Comparison of ENCODE assay signal across 9 cellular contexts in genomic region chr2:238573065-238573778, GRCh38.
DNase-seq lines count a peak whose midpoint lies in the region; ATAC-seq, FAIRE-seq and TF ChIP-seq lines count a peak whose summit lies in the region.
"Had no signal": no experiment of that assay in that cellular context is flagged by ENCODE, and none has a peak within 500 bp of the region (broad histone marks: within the 10 kb centered on the region; RNA-seq: fewer than 3 reads in every experiment).

No MANE protein-coding gene starts in this region.

- no peak for FAIRE-seq in endothelial cell of umbilical vein (lab: Jason Lieb, UNC)

- no peak overlapping the region for H3K9ac ChIP-seq in MM.1S (ENCODE audit: low read length)
- no peak overlapping the region for H3K9ac ChIP-seq in endothelial cell of umbilical vein (replicated peaks; ENCODE audit: extremely low read depth, insufficient read depth, low read length)

- H2AFZ ChIP-seq in MM.1S (ENCODE audit: low read length) = no peak overlapping the region
- H2AFZ ChIP-seq in endothelial cell of umbilical vein (ENCODE audit: low read depth, low read length) = no peak overlapping the region

- dilution Hi-C loops in endothelial cell of umbilical vein (cut with MboI; ENCODE audit: extremely low pct_ligation_motif_present, low sequenced_read_pairs) = no loop called here

- H3F3A ChIP-seq in MM.1S (ENCODE audit: insufficient read depth, low read length) = no peaks in the 10 kb centered on the region

- H3K79me2 ChIP-seq in MM.1S (ENCODE audit: low read length) (no peaks in the 10 kb centered on the region), endothelial cell of umbilical vein (ENCODE audit: control insufficient read depth, insufficient read depth, low read length) (no peaks in the 10 kb centered on the region)

- POLR2A ChIA-PET in endothelial cell of umbilical vein (lab: Charles Lee) = no interaction called here

- no TSS peak for BruUV-seq in endothelial cell of umbilical vein (replicated peaks; lab: Mats Ljungman, UMichigan)

- H3K9me2 ChIP-seq in MM.1S (replicated peaks; ENCODE audit: insufficient read depth, low read length) = no peaks in the 10 kb centered on the region

- CTCF ChIA-PET in endothelial cell of umbilical vein (lab: Charles Lee) = interaction anchor here (1.0 to 3.8 kb wide), 8 partner anchors 24 to 373 kb away, joined by 3 to 21 read pairs (median 5); no protein-coding TSS in a partner anchor

- H3K27me3 ChIP-seq in MM.1S (replicated peaks; ENCODE audit: insufficient read depth, low read length) (peaks cover 51% of the 10 kb centered on the region), endothelial cell of umbilical vein (ENCODE audit: control insufficient read depth in 2 of 2, insufficient read depth in 2 of 2, low read length in 2 of 2) (no peaks in the 10 kb centered on the region), spleen (replicated peaks in 1 of 7) (peaks cover 0 to 29% (median 0%) of the 10 kb centered on the region in 7 donors)

- 57 to 71% (median 67%) methylated on average over 6 to 9 of the region's 9 CpGs for WGBS in spleen, 5 donors

- H4K20me1 ChIP-seq in MM.1S (ENCODE audit: insufficient read depth, low read length) = no peaks in the 10 kb centered on the region
- no peaks in the 10 kb centered on the region for H4K20me1 ChIP-seq in endothelial cell of umbilical vein (replicated peaks; ENCODE audit: control insufficient read depth, extremely low read depth, insufficient read depth, low read length)

- intact Hi-C loops in endothelial cell of umbilical vein (cut with micrococcal nuclease) (loop anchor here (1.0 kb wide), 1 partner anchor 212 kb away; no protein-coding TSS in a partner anchor), spleen (cut with DNase I; ENCODE audit: low total_unique reads) (no loop called here)

- H3K4me1 ChIP-seq in MM.1S (ENCODE audit: low read length) (no peaks in the 10 kb centered on the region), endothelial cell of umbilical vein (ENCODE audit: control insufficient read depth, extremely low read depth, insufficient read depth, low read length) (no peaks in the 10 kb centered on the region), spleen (no peaks in the 10 kb centered on the region)

- no peak overlapping the region for H3K4me2 ChIP-seq in MM.1S (ENCODE audit: low read depth, low read length)
- H3K4me2 ChIP-seq in endothelial cell of umbilical vein (ENCODE audit: insufficient read depth, low read length) = no peak overlapping the region

- H3K9me3 ChIP-seq in MM.1S (replicated peaks; ENCODE audit: insufficient read depth, low read length) = no peaks in the 10 kb centered on the region
- H3K9me3 ChIP-seq in endothelial cell of umbilical vein (replicated peaks; ENCODE audit: control insufficient read depth, insufficient read depth, low read length) = no peaks in the 10 kb centered on the region
- peaks cover 0 to 6% (median 0%) of the 10 kb centered on the region in 8 donors for H3K9me3 ChIP-seq in spleen

- H3K36me3 ChIP-seq in MM.1S (replicated peaks; ENCODE audit: insufficient read depth, low read length) = no peaks in the 10 kb centered on the region
- H3K36me3 ChIP-seq in endothelial cell of umbilical vein (ENCODE audit: control insufficient read depth in 2 of 2, extremely low read depth in 1 of 2, insufficient read depth in 2 of 2, low read length in 2 of 2) = no peaks in the 10 kb centered on the region
- no peaks in the 10 kb centered on the region for H3K36me3 ChIP-seq in spleen

- H3K27ac ChIP-seq in MM.1S (ENCODE audit: low read length) = no peak overlapping the region
- no peak overlapping the region for H3K27ac ChIP-seq in endothelial cell of umbilical vein (ENCODE audit: insufficient read depth, low read depth, low read length)
- no peak overlapping the region for H3K27ac ChIP-seq in spleen
- H3K27ac ChIP-seq: epithelial cell of prostate had no signal

- no peak overlapping the region for H3K4me3 ChIP-seq in MM.1S (ENCODE audit: low read length)
- H3K4me3 ChIP-seq in endothelial cell of umbilical vein (replicated peaks in 1 of 3; ENCODE audit: insufficient read depth in 1 of 3, low read depth in 1 of 3, low read length in 3 of 3) = no peak overlapping the region
- H3K4me3 ChIP-seq in spleen = no peak overlapping the region

- DNase-seq in DMS53 (lab: John Stamatoyannopoulos, UW) = peak; percentile 68
- no peak for DNase-seq in DMS53 treated with DMSO at 0.1 percent for 48 hours (lab: John Stamatoyannopoulos, UW; ENCODE audit: unreplicated experiment)
- DNase-seq in MM.1S = peak; percentile 25
- DNase-seq in endothelial cell of umbilical vein (ENCODE audit: low read depth, low spot score) = no peak
- no peak for DNase-seq in spleen
- DNase-seq in DMS153 treated with DMSO at 0.1 percent for 48 hours (lab: John Stamatoyannopoulos, UW; ENCODE audit: unreplicated experiment) = no peak
- no peak for DNase-seq in SKM-1 (lab: John Stamatoyannopoulos, UW; ENCODE audit: unreplicated experiment)

- H3K9me1 ChIP-seq in endothelial cell of umbilical vein (replicated peaks; ENCODE audit: control insufficient read depth, extremely low read depth, insufficient read depth, low read length) = no peaks in the 10 kb centered on the region

- TF ChIP-seq POLR2A in endothelial cell of umbilical vein (IDR thresholded peaks at IDR 0.05; ENCODE audit: low read depth, low read length) = no peak
- no peak for TF ChIP-seq POLR2A in spleen (IDR thresholded peaks at IDR 0.05)

- TF ChIP-seq CTCF in MM.1S (IDR thresholded peaks at IDR 0.05; ENCODE audit: low read length) (peak; percentile 57), endothelial cell of umbilical vein (IDR thresholded peaks at IDR 0.05; ENCODE audit: extremely low read depth in 1 of 2, insufficient read depth in 1 of 2, low read depth in 1 of 2, low read length in 2 of 2) (peak; percentile 60 to 77), spleen (IDR thresholded peaks at IDR 0.05 in 8 of 11, conservative IDR thresholded peaks at IDR 0.05 in 3 of 11) (peak in 10 of 11 experiments; percentile 11 to 68 (median 38))

- no peak for ATAC-seq in GM18868 (IDR thresholded peaks at IDR 0.05; ENCODE audit: unreplicated experiment)

TF ChIP-seq in endothelial cell of umbilical vein, 7 proteins besides CTCF, POLR2A, EP300 and RAD21:
- TF ChIP-seq FOS (IDR thresholded peaks at IDR 0.05; ENCODE audit: borderline replicate concordance, insufficient read depth, low read length) (no peak), MAX (IDR thresholded peaks at IDR 0.05; ENCODE audit: insufficient read depth, insufficient read length) (no peak), JUN (IDR thresholded peaks at IDR 0.05; ENCODE audit: borderline replicate concordance, insufficient read depth, insufficient read length, low read depth) (no peak), POLR2AphosphoS5 (IDR thresholded peaks at IDR 0.05; ENCODE audit: insufficient read depth, low read depth, low read length) (no peak)

Comparison
In these comparisons a context has a peak if more than half of its experiments do, and no peak if none do; other contexts are left out.
1. DNase-seq: peak in DMS53 (single experiment) and MM.1S (single experiment); none in DMS53 treated with DMSO at 0.1 percent for 48 hours (single experiment), endothelial cell of umbilical vein (single experiment), spleen (single experiment), DMS153 treated with DMSO at 0.1 percent for 48 hours (single experiment) and SKM-1 (single experiment).
2. Peak in every context shown above with its lines, with median percentiles within 50 percentile points of each other: CTCF ChIP-seq.